Comparison of ENCODE assay signal across 5 cellular contexts in the genomic region with DNA sequence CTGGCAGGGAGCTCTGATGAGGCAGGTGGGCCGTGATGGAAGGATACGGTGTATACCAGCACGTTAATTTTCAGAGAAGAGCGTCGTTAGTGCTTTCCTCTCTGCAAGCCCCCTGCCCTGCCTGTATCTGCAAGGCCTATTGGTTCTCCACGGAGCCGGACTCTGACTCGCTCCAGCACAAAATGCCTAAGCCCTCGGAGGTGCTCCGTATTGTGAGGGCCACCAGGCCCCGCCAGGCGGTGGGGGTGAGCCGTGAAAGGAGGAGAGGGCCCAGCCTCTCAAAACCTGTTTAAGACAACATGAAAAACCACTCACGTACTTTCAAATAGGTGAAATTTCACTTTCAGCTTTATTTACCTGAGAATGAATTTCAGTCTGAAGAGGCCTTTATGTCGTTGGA.
"Had no signal": no experiment of that assay in that cellular context is flagged by ENCODE, and none has a peak within 500 bp of the region (broad histone marks: within the 10 kb centered on the region; RNA-seq: fewer than 3 reads in every experiment).

No MANE protein-coding gene starts in this region.

- H3K4me3 ChIP-seq: K562 had no signal

- DNase-seq: IMR-90 had no signal

- ATAC-seq: HepG2, K562 had no signal

- H3K36me3 Mint-ChIP-seq: IgD-negative memory B cell had no signal

- H3K27me3 Mint-ChIP-seq: IgD-negative memory B cell had no signal

- H3K27ac ChIP-seq: HL-60 had no signal

- H3K4me3 Mint-ChIP-seq: IgD-negative memory B cell had no signal

- H3K4me1 Mint-ChIP-seq: IgD-negative memory B cell had no signal
